Comparison of ENCODE assay signal across 9 cellular contexts in the genomic region with DNA sequence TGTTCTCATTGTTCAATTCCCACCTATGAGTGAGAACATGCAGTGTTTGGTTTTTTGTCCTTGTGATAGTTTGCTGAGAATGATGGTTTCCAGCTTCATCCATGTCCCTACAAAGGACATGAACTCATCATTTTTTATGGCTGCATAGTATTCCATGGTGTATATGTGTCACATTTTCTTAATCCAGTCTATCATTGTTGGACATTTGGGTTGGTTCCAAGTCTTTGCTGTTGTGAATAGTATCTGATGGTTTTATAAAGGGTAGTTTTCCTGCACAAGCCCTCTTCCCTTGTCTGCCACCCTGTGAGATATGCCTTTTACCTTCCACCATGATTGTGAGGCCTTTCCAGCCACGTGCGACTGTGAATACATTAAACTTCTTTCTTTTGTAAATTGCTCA. TPM values are rescaled to one million over a fixed set of nuclear protein-coding genes. Genes with fewer than 3 reads are reported as not detected.
"Had no signal": no experiment of that assay in that cellular context is flagged by ENCODE, and none has a peak within 500 bp of the region (broad histone marks: within the 10 kb centered on the region; RNA-seq: fewer than 3 reads in every experiment).

No MANE protein-coding gene starts in this region.

RNA-seq across cellular contexts. Expression of gene ST8SIA6, which starts 17.8 kb away (rescaled TPM):
- total RNA-seq: activated naive CD4-positive, alpha-beta T cell treated with anti-CD3 and anti-CD28 coated beads for 36 hours; activated naive CD8-positive, alpha-beta T cell treated with anti-CD3 and anti-CD28 coated beads for 36 hours; activated T-helper 1 cell treated with anti-CD3 and anti-CD28 coated beads, Interleukin-12 subunit alpha, Interleukin-12 subunit beta, Interleukin-2, Interleukin-4 antibody, amounts not matched to agents 30 ng/mL and 10 ng/mL and 1 ng/mL, durations not matched to agents 14 hours and 24 hours and 36 hours; activated T-helper 2 cell treated with anti-CD3 and anti-CD28 coated beads, Interferon-gamma antibody, Interleukin-2, Interleukin-4, amounts not matched to agents 10 μg/mL and 5 μg/mL and 100 μg/mL, durations not matched to agents 14 hours and 24 hours and 36 hours; ascending aorta; astrocyte; body of pancreas; cardiac muscle cell; chondrocyte had no signal
